7 cellular contexts compared by ENCODE assay signal in the genomic region with DNA sequence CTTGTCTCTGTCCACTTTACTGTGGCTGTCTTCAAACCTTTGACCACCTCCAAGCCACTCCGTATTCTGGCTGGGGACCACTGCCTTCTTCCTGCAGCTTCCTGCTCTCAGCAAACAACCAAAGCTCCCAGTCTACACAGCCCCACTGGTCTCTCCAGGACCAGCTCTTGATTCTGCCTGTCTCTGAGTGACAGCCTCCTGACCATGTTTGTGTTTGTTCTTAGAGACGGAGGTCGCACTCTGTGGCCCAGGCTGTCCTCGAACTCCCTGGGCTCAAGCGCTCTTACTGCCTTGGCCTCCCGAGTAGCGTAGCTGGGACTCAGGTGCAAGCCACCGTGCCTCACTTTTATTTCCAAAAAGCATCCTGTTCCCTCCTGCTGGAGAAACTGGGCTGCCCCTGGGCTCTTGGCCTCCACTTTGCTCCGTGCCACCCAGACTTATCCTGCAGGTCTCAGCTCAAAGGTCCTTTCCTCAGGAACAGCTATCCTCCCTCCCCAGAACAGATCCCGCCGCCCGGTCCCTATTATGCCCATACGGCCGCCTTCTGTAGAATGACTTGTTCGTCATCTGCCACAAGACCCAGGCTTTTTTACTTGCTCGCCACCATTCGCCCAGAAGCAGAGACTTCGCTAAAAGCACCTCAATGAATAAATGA. TPM values are rescaled to one million over a fixed set of nuclear protein-coding genes. Genes with fewer than 3 reads are reported as not detected.
DNase-seq lines count a peak whose midpoint lies in the region; ATAC-seq and TF ChIP-seq lines count a peak whose summit lies in the region.

No MANE protein-coding gene starts in this region.

- no peaks in the 10 kb centered on the region for H3K9me3 ChIP-seq in iPS-18c (ENCODE audit: control insufficient read depth, insufficient read depth, low read length)

- peaks cover 22% of the 10 kb centered on the region for H3K4me1 Mint-ChIP-seq in activated T-helper 17 cell treated with anti-CD3 and anti-CD28 coated beads, Interleukin-2, amount 50 U/mL, for 72 hours
- H3K4me1 Mint-ChIP-seq in stimulated activated naive CD8-positive, alpha-beta T cell treated with anti-CD3 and anti-CD28 coated beads, Interleukin-15, amount 100 ng/mL, for 72 hours, result peaks cover 76% of the 10 kb centered on the region

- H3K4me3 Mint-ChIP-seq in activated T-helper 17 cell treated with anti-CD3 and anti-CD28 coated beads, Interleukin-2, amount 50 U/mL, for 72 hours, result peak overlapping the region; percentile 98
- peak overlapping the region; percentile 92 for H3K4me3 Mint-ChIP-seq in stimulated activated naive CD8-positive, alpha-beta T cell treated with anti-CD3 and anti-CD28 coated beads, Interleukin-15, amount 100 ng/mL, for 72 hours

- no peak for DNase-seq in HL-60 (ENCODE audit: low read depth in 1 of 2, low spot score in 1 of 2)
- DNase-seq in stimulated activated naive CD8-positive, alpha-beta T cell treated with anti-CD3 and anti-CD28 coated beads, Interleukin-15, amount 100 ng/mL, for 72 hours, result no peak
- DNase-seq in NCI-H2171 treated with DMSO at 0.1 percent for 48 hours (lab: John Stamatoyannopoulos, UW), result no peak
- no peak for DNase-seq in NCI-H2029 treated with DMSO at 0.1 percent for 48 hours (lab: John Stamatoyannopoulos, UW)

- no peaks in the 10 kb centered on the region for H3K27me3 ChIP-seq in HL-60 (ENCODE audit: insufficient read depth, poor library complexity, severe bottlenecking)

- H3K27ac Mint-ChIP-seq in activated T-helper 17 cell treated with anti-CD3 and anti-CD28 coated beads, Interleukin-2, amount 50 U/mL, for 72 hours, result peak overlapping the region; percentile 97
- H3K27ac Mint-ChIP-seq in stimulated activated naive CD8-positive, alpha-beta T cell treated with anti-CD3 and anti-CD28 coated beads, Interleukin-15, amount 100 ng/mL, for 72 hours, result peak overlapping the region; percentile 87 to 94

- TF ChIP-seq CTCF in HL-60 (IDR thresholded peaks at IDR 0.05; ENCODE audit: insufficient read depth, low read length), result no peak

- peaks cover 30% of the 10 kb centered on the region for H3K36me3 Mint-ChIP-seq in activated T-helper 17 cell treated with anti-CD3 and anti-CD28 coated beads, Interleukin-2, amount 50 U/mL, for 72 hours (ENCODE audit: low read depth)

- H3K4me3 ChIP-seq in HL-60 (replicated peaks; ENCODE audit: insufficient read depth, low read length), result peak overlapping the region; percentile 35
- H3K4me3 ChIP-seq in iPS-18c (ENCODE audit: insufficient read depth, low read depth, low read length), result peak overlapping the region; percentile 77

- no peaks in the 10 kb centered on the region for H3K9me3 Mint-ChIP-seq in activated T-helper 17 cell treated with anti-CD3 and anti-CD28 coated beads, Interleukin-2, amount 50 U/mL, for 72 hours
- H3K9me3 Mint-ChIP-seq in stimulated activated naive CD8-positive, alpha-beta T cell treated with anti-CD3 and anti-CD28 coated beads, Interleukin-15, amount 100 ng/mL, for 72 hours, result no peaks in the 10 kb centered on the region

- H3K27me3 Mint-ChIP-seq in activated T-helper 17 cell treated with anti-CD3 and anti-CD28 coated beads, Interleukin-2, amount 50 U/mL, for 72 hours, result no peaks in the 10 kb centered on the region
- H3K27me3 Mint-ChIP-seq in stimulated activated naive CD8-positive, alpha-beta T cell treated with anti-CD3 and anti-CD28 coated beads, Interleukin-15, amount 100 ng/mL, for 72 hours, result no peaks in the 10 kb centered on the region

- ATAC-seq in activated T-helper 17 cell treated with anti-CD3 and anti-CD28 coated beads, Interleukin-2, amount 50 U/mL, for 72 hours (replicated peaks), result no peak
- no peak for ATAC-seq in stimulated activated naive CD8-positive, alpha-beta T cell treated with anti-CD3 and anti-CD28 coated beads, Interleukin-15, amount 100 ng/mL, for 72 hours
- no peak for ATAC-seq in HG02973 (IDR thresholded peaks at IDR 0.05; ENCODE audit: unreplicated experiment)

- peak overlapping the region; percentile 99 for H3K27ac ChIP-seq in HL-60 (replicated peaks)

RNA-seq across cellular contexts. Expression of a gene that starts 9.1 kb away (rescaled TPM):
- 10 to 100 TPM; 28.7 to 33.2 TPM for total RNA-seq in activated T-helper 17 cell treated with anti-CD3 and anti-CD28 coated beads, Interleukin-2, amount 50 U/mL, for 72 hours

RNA-seq across cellular contexts. Expression of a gene that starts 54.4 kb away (rescaled TPM):
- total RNA-seq in activated T-helper 17 cell treated with anti-CD3 and anti-CD28 coated beads, Interleukin-2, amount 50 U/mL, for 72 hours, result 10 to 100 TPM; 35.2 to 43.4 TPM

RNA-seq across cellular contexts. Expression of a gene that starts 55.5 kb away (rescaled TPM):
- 10 to 100 TPM; 48.8 to 77.1 TPM for total RNA-seq in activated T-helper 17 cell treated with anti-CD3 and anti-CD28 coated beads, Interleukin-2, amount 50 U/mL, for 72 hours
